Comparison of ENCODE assay signal across 9 cellular contexts in genomic region chr1:41810446-41810845, GRCh38.
DNase-seq lines count a peak whose midpoint lies in the region; ATAC-seq and TF ChIP-seq lines count a peak whose summit lies in the region.
"Had no signal": no experiment of that assay in that cellular context is flagged by ENCODE, and none has a peak within 500 bp of the region (broad histone marks: within the 10 kb centered on the region; RNA-seq: fewer than 3 reads in every experiment).

No MANE protein-coding gene starts in this region.

- no peak for TF ChIP-seq POLR2A in heart left ventricle (IDR thresholded peaks at IDR 0.05)

- H3K4me3 ChIP-seq in heart left ventricle = no peak overlapping the region

- no peaks in the 10 kb centered on the region for H3K27me3 ChIP-seq in heart left ventricle

- H3K4me1 ChIP-seq in heart left ventricle = peaks cover 5 to 68% (median 26%) of the 10 kb centered on the region in 12 donors

- no peak overlapping the region for H3K4me3 Mint-ChIP-seq in activated CD4-positive, alpha-beta T cell treated with anti-CD3 and anti-CD28 coated beads, Interleukin-2, amount 10 ng/mL, durations not matched to agents 24 days and 14 days

- intact Hi-C loops in activated CD4-positive, alpha-beta T cell treated with anti-CD3 and anti-CD28 coated beads, Interleukin-2, amount 10 ng/mL, durations not matched to agents 24 days and 14 days (cut with micrococcal nuclease) = loop anchor here (2.0 to 10.0 kb wide), 3 partner anchors 88 to 316 kb away; no protein-coding TSS in a partner anchor
- intact Hi-C loops in heart left ventricle (cut with DNase I) = loop anchor here in 8 of 10 donors (5.0 to 10.0 kb wide), 10 partner anchors 62 to 524 kb away; partner anchors contain the start of genes FOXJ3 (in 1 of the 8) and HIVEP3 (in 1 of the 8)

- no peaks in the 10 kb centered on the region for H3K36me3 ChIP-seq in heart left ventricle

- H3K4me1 Mint-ChIP-seq in activated CD4-positive, alpha-beta T cell treated with anti-CD3 and anti-CD28 coated beads, Interleukin-2, amount 10 ng/mL, durations not matched to agents 24 days and 14 days = peaks cover 70% of the 10 kb centered on the region

- peak overlapping the region; percentile 49 for H3K27ac Mint-ChIP-seq in activated CD4-positive, alpha-beta T cell treated with anti-CD3 and anti-CD28 coated beads, Interleukin-2, amount 10 ng/mL, durations not matched to agents 24 days and 14 days

- peak; percentile 51 for DNase-seq in AG08395 (ENCODE audit: low spot score)
- peak; percentile 43 for DNase-seq in HK-2 (ENCODE audit: unreplicated experiment)
- peak; percentile 88 for DNase-seq in activated CD4-positive, alpha-beta T cell treated with anti-CD3 and anti-CD28 coated beads, Interleukin-2, amount 10 ng/mL, durations not matched to agents 24 days and 14 days
- DNase-seq in germinal center (ENCODE audit: low spot score) = peak; percentile 41
- no peak for DNase-seq in heart left ventricle
- DNase-seq in amniotic stem cell (lab: John Stamatoyannopoulos, UW) = no peak

- peaks cover 6% of the 10 kb centered on the region for H3K36me3 Mint-ChIP-seq in activated CD4-positive, alpha-beta T cell treated with anti-CD3 and anti-CD28 coated beads, Interleukin-2, amount 10 ng/mL, durations not matched to agents 24 days and 14 days (ENCODE audit: low read depth)

- ATAC-seq in HG03460 (IDR thresholded peaks at IDR 0.05; ENCODE audit: unreplicated experiment) (no peak), heart left ventricle (no peak), GM21825 (IDR thresholded peaks at IDR 0.05; ENCODE audit: unreplicated experiment) (no peak)
- ATAC-seq: Right ventricle myocardium inferior had no signal

- no peak for TF ChIP-seq CTCF in heart left ventricle (IDR thresholded peaks at IDR 0.05)

- no peaks in the 10 kb centered on the region for H3K9me3 ChIP-seq in heart left ventricle

- H3K27me3 Mint-ChIP-seq in activated CD4-positive, alpha-beta T cell treated with anti-CD3 and anti-CD28 coated beads, Interleukin-2, amount 10 ng/mL, durations not matched to agents 24 days and 14 days = no peaks in the 10 kb centered on the region

- no peaks in the 10 kb centered on the region for H3K9me3 Mint-ChIP-seq in activated CD4-positive, alpha-beta T cell treated with anti-CD3 and anti-CD28 coated beads, Interleukin-2, amount 10 ng/mL, durations not matched to agents 24 days and 14 days

- H3K27ac ChIP-seq in heart left ventricle = no peak overlapping the region

Comparison
In these comparisons a context has a peak if more than half of its experiments do, and no peak if none do; other contexts are left out.
1. DNase-seq: peak in AG08395 (single experiment), HK-2 (single experiment), activated CD4-positive, alpha-beta T cell treated with anti-CD3 and anti-CD28 coated beads, Interleukin-2, amount 10 ng/mL, durations not matched to agents 24 days and 14 days (single experiment) and germinal center (single experiment); none in heart left ventricle (0 of 5) and amniotic stem cell (single experiment).